In genomic region chr3:168197162-168197561, GRCh38 we compare ENCODE assay signal across 25 cellular contexts.
"Had no signal": no experiment of that assay in that cellular context is flagged by ENCODE, and none has a peak within 500 bp of the region (broad histone marks: within the 10 kb centered on the region; RNA-seq: fewer than 3 reads in every experiment).

No MANE protein-coding gene starts in this region.

- H3K27ac Mint-ChIP-seq: activated B cell treated with CpG ODN at 0.5 μM for 24 hours; activated CD8-positive, alpha-beta T cell treated with anti-CD3 and anti-CD28 coated beads for 36 hours; activated naive CD8-positive, alpha-beta T cell; nephron; stimulated activated naive B cell treated with anti-CD40 and anti-IgM and Interleukin-4, amounts not matched to agents 10 μg/mL and 1 μg/mL and 100 μg/mL, for 72 hours; T-helper 2 cell treated with Interferon-gamma antibody and Interleukin-4, amounts not matched to agents 5 μg/mL and 100 μg/mL, for 36 hours had no signal

- H3K27me3 Mint-ChIP-seq: activated CD8-positive, alpha-beta T cell treated with anti-CD3 and anti-CD28 coated beads for 36 hours; activated naive CD8-positive, alpha-beta T cell had no signal

- H3K27me3 ChIP-seq: body of pancreas, cardiac muscle cell, colonic mucosa, esophagus squamous epithelium, ovary, sigmoid colon had no signal

- H3K4me1 ChIP-seq: colonic mucosa, esophagus squamous epithelium, psoas muscle, sigmoid colon, tibial nerve had no signal

- H3K27ac ChIP-seq: body of pancreas, cardiac muscle cell, colonic mucosa, epithelial cell of prostate, esophagus squamous epithelium, ovary, psoas muscle, sigmoid colon, tibial nerve had no signal

- H3K4me3 ChIP-seq: body of pancreas, cardiac muscle cell, colonic mucosa, esophagus squamous epithelium, ovary, psoas muscle, sigmoid colon, tibial nerve had no signal

- DNase-seq: activated B cell treated with CpG ODN at 0.5 μM for 24 hours; activated CD4-positive, alpha-beta T cell treated with anti-CD3 and anti-CD28 coated beads, Interleukin-2, amount 50 U/mL, for 1 hour; activated CD8-positive, alpha-beta T cell treated with anti-CD3 and anti-CD28 coated beads for 36 hours; activated naive CD4-positive, alpha-beta T cell; activated T-cell treated with anti-CD3 and anti-CD28 coated beads, Interleukin-2, amount 50 U/mL, for 48 hours; anterior cingulate cortex; body of pancreas; cerebellar nuclear complex; colonic mucosa; effector CD8-positive, alpha-beta T cell; esophagus squamous epithelium; islet precursor cell; left ventricle myocardium superior; mammary epithelial cell; ovary; psoas muscle; sigmoid colon; small intestine; stimulated activated naive B cell treated with anti-CD40 and anti-IgM and Interleukin-4, amounts not matched to agents 10 μg/mL and 1 μg/mL and 100 μg/mL, for 72 hours had no signal

- H3K9me3 ChIP-seq: body of pancreas, colonic mucosa, esophagus squamous epithelium, ovary, psoas muscle, sigmoid colon, tibial nerve had no signal

- ATAC-seq: activated CD8-positive, alpha-beta T cell treated with anti-CD3 and anti-CD28 coated beads for 36 hours; body of pancreas; left ventricle myocardium superior; psoas muscle; stimulated activated naive B cell treated with anti-CD40 and anti-IgM and Interleukin-4, amounts not matched to agents 10 μg/mL and 1 μg/mL and 100 μg/mL, for 72 hours had no signal

- H3K36me3 ChIP-seq: cardiac muscle cell, colonic mucosa, esophagus squamous epithelium, ovary, sigmoid colon, tibial nerve had no signal

- H3K4me3 Mint-ChIP-seq: activated B cell treated with CpG ODN at 0.5 μM for 24 hours; activated CD8-positive, alpha-beta T cell treated with anti-CD3 and anti-CD28 coated beads for 36 hours; activated naive CD8-positive, alpha-beta T cell; nephron; stimulated activated naive B cell treated with anti-CD40 and anti-IgM and Interleukin-4, amounts not matched to agents 10 μg/mL and 1 μg/mL and 100 μg/mL, for 72 hours; T-helper 2 cell treated with Interferon-gamma antibody and Interleukin-4, amounts not matched to agents 5 μg/mL and 100 μg/mL, for 36 hours had no signal

- H3K4me1 Mint-ChIP-seq: activated B cell treated with CpG ODN at 0.5 μM for 24 hours; nephron; stimulated activated naive B cell treated with anti-CD40 and anti-IgM and Interleukin-4, amounts not matched to agents 10 μg/mL and 1 μg/mL and 100 μg/mL, for 72 hours had no signal

- H3K36me3 Mint-ChIP-seq: activated naive CD8-positive, alpha-beta T cell; stimulated activated naive B cell treated with anti-CD40 and anti-IgM and Interleukin-4, amounts not matched to agents 10 μg/mL and 1 μg/mL and 100 μg/mL, for 72 hours had no signal

- H3K9me3 Mint-ChIP-seq: activated B cell treated with CpG ODN at 0.5 μM for 24 hours; activated CD8-positive, alpha-beta T cell treated with anti-CD3 and anti-CD28 coated beads for 36 hours; nephron; stimulated activated naive B cell treated with anti-CD40 and anti-IgM and Interleukin-4, amounts not matched to agents 10 μg/mL and 1 μg/mL and 100 μg/mL, for 72 hours; T-helper 2 cell treated with Interferon-gamma antibody and Interleukin-4, amounts not matched to agents 5 μg/mL and 100 μg/mL, for 36 hours had no signal
